ENCODE assay signal across 1 cellular context in the genomic region with DNA sequence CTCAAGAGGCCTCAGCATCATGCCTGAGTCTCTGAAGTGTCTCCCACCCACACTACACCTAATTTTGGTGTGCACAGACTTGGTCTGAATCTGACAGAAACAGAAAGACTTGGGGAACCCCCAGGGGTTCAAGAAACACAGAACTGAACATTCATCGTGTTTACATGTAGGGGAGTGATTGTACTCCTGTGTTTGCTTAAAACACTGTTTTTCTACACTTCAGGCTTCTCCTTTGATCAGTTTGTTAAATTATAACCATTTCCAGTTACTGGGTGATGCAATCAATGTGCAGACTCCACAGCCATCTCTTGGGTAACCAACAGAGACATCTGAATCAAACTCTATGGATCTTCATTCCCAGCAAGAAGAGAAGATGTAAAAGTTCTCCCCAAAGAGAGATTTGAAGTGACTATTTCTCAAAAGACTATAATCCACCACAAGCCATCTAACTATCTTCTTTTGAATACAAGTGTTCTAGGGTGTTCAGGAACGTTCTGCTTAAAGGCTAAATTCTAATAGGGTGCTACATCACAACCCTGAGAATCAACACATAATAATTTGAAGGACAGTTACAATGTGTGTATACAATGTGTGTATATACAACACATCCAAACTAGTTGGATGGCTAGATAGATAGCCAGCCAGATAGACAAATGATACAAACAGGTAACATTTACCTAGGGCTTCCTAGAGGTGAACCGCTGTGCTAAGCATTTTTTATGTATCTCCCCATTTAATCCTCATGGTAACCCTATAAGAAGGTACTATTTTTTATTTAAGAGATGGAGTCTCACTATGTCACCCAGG.
A peak's percentile ranks its signal among the peaks of the same experiment; 100 is the strongest.
TF ChIP-seq lines count a peak whose summit lies in the region.

No MANE protein-coding gene starts in this region.

TF ChIP-seq in HepG2, 621 proteins besides CTCF, POLR2A, EP300 and RAD21 (continued from another document and continues in another):
- TF ChIP-seq, protein P1, sequence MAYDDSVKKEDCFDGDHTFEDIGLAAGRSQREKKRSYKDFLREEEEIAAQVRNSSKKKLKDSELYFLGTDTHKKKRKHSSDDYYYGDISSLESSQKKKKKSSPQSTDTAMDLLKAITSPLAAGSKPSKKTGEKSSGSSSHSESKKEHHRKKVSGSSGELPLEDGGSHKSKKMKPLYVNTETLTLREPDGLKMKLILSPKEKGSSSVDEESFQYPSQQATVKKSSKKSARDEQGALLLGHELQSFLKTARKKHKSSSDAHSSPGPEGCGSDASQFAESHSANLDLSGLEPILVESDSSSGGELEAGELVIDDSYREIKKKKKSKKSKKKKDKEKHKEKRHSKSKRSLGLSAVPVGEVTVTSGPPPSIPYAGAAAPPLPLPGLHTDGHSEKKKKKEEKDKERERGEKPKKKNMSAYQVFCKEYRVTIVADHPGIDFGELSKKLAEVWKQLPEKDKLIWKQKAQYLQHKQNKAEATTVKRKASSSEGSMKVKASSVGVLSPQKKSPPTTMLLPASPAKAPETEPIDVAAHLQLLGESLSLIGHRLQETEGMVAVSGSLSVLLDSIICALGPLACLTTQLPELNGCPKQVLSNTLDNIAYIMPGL (CRISPR knock-in tag; IDR thresholded peaks at IDR 0.05; ENCODE audit: borderline replicate concordance in 1 of 2, low read depth in 1 of 2) = peak in 1 of 2 experiments; percentile 73; a peak in 2 of 4 replicates
- TF ChIP-seq, protein P2, sequence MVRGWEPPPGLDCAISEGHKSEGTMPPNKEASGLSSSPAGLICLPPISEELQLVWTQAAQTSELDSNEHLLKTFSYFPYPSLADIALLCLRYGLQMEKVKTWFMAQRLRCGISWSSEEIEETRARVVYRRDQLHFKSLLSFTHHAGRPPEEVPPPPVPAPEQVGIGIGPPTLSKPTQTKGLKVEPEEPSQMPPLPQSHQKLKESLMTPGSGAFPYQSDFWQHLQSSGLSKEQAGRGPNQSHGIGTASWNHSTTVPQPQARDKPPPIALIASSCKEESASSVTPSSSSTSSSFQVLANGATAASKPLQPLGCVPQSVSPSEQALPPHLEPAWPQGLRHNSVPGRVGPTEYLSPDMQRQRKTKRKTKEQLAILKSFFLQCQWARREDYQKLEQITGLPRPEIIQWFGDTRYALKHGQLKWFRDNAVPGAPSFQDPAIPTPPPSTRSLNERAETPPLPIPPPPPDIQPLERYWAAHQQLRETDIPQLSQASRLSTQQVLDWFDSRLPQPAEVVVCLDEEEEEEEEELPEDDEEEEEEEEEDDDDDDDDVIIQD (CRISPR knock-in tag; IDR thresholded peaks at IDR 0.05; ENCODE audit: low read depth) = no peak; the same call in 1 of the 2 replicates
- peak; percentile 88 for TF ChIP-seq FOSL2 (CRISPR knock-in tag; IDR thresholded peaks at IDR 0.05)
- TF ChIP-seq, protein P3, sequence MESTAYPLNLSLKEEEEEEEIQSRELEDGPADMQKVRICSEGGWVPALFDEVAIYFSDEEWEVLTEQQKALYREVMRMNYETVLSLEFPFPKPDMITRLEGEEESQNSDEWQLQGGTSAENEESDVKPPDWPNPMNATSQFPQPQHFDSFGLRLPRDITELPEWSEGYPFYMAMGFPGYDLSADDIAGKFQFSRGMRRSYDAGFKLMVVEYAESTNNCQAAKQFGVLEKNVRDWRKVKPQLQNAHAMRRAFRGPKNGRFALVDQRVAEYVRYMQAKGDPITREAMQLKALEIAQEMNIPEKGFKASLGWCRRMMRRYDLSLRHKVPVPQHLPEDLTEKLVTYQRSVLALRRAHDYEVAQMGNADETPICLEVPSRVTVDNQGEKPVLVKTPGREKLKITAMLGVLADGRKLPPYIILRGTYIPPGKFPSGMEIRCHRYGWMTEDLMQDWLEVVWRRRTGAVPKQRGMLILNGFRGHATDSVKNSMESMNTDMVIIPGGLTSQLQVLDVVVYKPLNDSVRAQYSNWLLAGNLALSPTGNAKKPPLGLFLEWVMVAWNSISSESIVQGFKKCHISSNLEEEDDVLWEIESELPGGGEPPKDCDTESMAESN (CRISPR knock-in tag; conservative IDR thresholded peaks at IDR 0.05) = no peak
- TF ChIP-seq ZNF773 (CRISPR knock-in tag; IDR thresholded peaks at IDR 0.05; ENCODE audit: borderline replicate concordance) = no peak
- TF ChIP-seq ZBTB38 (CRISPR knock-in tag; IDR thresholded peaks at IDR 0.05) = no peak
- TF ChIP-seq, protein P4, sequence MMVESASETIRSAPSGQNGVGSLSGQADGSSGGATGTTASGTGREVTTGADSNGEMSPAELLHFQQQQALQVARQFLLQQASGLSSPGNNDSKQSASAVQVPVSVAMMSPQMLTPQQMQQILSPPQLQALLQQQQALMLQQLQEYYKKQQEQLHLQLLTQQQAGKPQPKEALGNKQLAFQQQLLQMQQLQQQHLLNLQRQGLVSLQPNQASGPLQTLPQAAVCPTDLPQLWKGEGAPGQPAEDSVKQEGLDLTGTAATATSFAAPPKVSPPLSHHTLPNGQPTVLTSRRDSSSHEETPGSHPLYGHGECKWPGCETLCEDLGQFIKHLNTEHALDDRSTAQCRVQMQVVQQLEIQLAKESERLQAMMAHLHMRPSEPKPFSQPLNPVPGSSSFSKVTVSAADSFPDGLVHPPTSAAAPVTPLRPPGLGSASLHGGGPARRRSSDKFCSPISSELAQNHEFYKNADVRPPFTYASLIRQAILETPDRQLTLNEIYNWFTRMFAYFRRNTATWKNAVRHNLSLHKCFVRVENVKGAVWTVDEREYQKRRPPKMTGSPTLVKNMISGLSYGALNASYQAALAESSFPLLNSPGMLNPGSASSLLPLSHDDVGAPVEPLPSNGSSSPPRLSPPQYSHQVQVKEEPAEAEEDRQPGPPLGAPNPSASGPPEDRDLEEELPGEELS (CRISPR knock-in tag; IDR thresholded peaks at IDR 0.05) = peak; percentile 97
- TF ChIP-seq MTF2 (CRISPR knock-in tag; IDR thresholded peaks at IDR 0.05; ENCODE audit: borderline replicate concordance) = no peak
- TF ChIP-seq ZNF709 (CRISPR knock-in tag; IDR thresholded peaks at IDR 0.05) = no peak
- TF ChIP-seq ZNF124 (CRISPR knock-in tag; IDR thresholded peaks at IDR 0.05) = peak; percentile 21; the same call in 1 of the 2 replicates
- TF ChIP-seq NFATC3 (CRISPR knock-in tag; IDR thresholded peaks at IDR 0.05) = no peak
- TF ChIP-seq AKAP8 (CRISPR knock-in tag; IDR thresholded peaks at IDR 0.05) = no peak
- TF ChIP-seq ZNF678 (CRISPR knock-in tag; IDR thresholded peaks at IDR 0.05) = no peak
- no peak for TF ChIP-seq MYNN (CRISPR knock-in tag; IDR thresholded peaks at IDR 0.05; ENCODE audit: low read depth)
- peak; percentile 43 for TF ChIP-seq SKI (IDR thresholded peaks at IDR 0.05; ENCODE audit: partially characterized antibody)
- TF ChIP-seq ZBTB21 (CRISPR knock-in tag; IDR thresholded peaks at IDR 0.05) = no peak; the same call in 1 of the 2 replicates
- TF ChIP-seq ZNF558 (CRISPR knock-in tag; IDR thresholded peaks at IDR 0.05; ENCODE audit: borderline replicate concordance) = no peak
- TF ChIP-seq NR2F2 (IDR thresholded peaks at IDR 0.05; ENCODE audit: borderline replicate concordance, low read depth) = peak; percentile 65
- no peak for TF ChIP-seq NCOA1 (CRISPR knock-in tag; IDR thresholded peaks at IDR 0.05)
- TF ChIP-seq MEIS1 (CRISPR knock-in tag; IDR thresholded peaks at IDR 0.05; ENCODE audit: borderline replicate concordance) = 0 out of 2 replicates have a peak, but pooled peaks have one; percentile 41
- TF ChIP-seq, protein P5, sequence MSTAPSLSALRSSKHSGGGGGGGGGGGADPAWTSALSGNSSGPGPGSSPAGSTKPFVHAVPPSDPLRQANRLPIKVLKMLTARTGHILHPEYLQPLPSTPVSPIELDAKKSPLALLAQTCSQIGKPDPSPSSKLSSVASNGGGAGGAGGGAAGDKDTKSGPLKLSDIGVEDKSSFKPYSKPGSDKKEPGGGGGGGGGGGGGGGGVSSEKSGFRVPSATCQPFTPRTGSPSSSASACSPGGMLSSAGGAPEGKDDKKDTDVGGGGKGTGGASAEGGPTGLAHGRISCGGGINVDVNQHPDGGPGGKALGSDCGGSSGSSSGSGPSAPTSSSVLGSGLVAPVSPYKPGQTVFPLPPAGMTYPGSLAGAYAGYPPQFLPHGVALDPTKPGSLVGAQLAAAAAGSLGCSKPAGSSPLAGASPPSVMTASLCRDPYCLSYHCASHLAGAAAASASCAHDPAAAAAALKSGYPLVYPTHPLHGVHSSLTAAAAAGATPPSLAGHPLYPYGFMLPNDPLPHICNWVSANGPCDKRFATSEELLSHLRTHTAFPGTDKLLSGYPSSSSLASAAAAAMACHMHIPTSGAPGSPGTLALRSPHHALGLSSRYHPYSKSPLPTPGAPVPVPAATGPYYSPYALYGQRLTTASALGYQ (CRISPR knock-in tag; IDR thresholded peaks at IDR 0.05) = peak; percentile 93
- TF ChIP-seq PCBP2 (optimal IDR thresholded peaks at IDR 0.05; ENCODE audit: low read depth, low read length, poor library complexity, severe bottlenecking) = no peak
- no peak for TF ChIP-seq ZZZ3 (CRISPR knock-in tag; IDR thresholded peaks at IDR 0.05; ENCODE audit: borderline replicate concordance)
- no peak for TF ChIP-seq ZNF367 (CRISPR knock-in tag; IDR thresholded peaks at IDR 0.05; ENCODE audit: borderline replicate concordance)
- peak; percentile 55; the same call in 1 of the 2 replicates for TF ChIP-seq ZNF510 (CRISPR knock-in tag; IDR thresholded peaks at IDR 0.05; ENCODE audit: low read depth)
- TF ChIP-seq PITX1 (CRISPR knock-in tag; IDR thresholded peaks at IDR 0.05) = 0 out of 2 replicates have a peak, but pooled peaks have one; percentile 47
- no peak for TF ChIP-seq TAF15 (IDR thresholded peaks at IDR 0.05; ENCODE audit: low read depth, low read length, poor library complexity, severe bottlenecking)
- TF ChIP-seq SAFB2 (CRISPR knock-in tag; IDR thresholded peaks at IDR 0.05; ENCODE audit: borderline replicate concordance, low read depth) = no peak
- TF ChIP-seq ZNF430 (CRISPR knock-in tag; IDR thresholded peaks at IDR 0.05) = peak; percentile 61; the same call in 1 of the 2 replicates
- no peak for TF ChIP-seq MBNL3 (CRISPR knock-in tag; conservative IDR thresholded peaks at IDR 0.05)
- peak; percentile 82; the same call in 1 of the 2 replicates for TF ChIP-seq RELA (CRISPR knock-in tag; IDR thresholded peaks at IDR 0.05)
- TF ChIP-seq SATB2 (CRISPR knock-in tag; IDR thresholded peaks at IDR 0.05) = no peak
- no peak for TF ChIP-seq ZNF20 (CRISPR knock-in tag; IDR thresholded peaks at IDR 0.05)
- TF ChIP-seq HDAC6 (IDR thresholded peaks at IDR 0.05; ENCODE audit: low read depth, low read length) = no peak
- TF ChIP-seq POLR2AphosphoS5 (IDR thresholded peaks at IDR 0.05; ENCODE audit: low read depth, low read length) = no peak; the same call in 1 of the 2 replicates
- TF ChIP-seq THAP11 (CRISPR knock-in tag; IDR thresholded peaks at IDR 0.05) = peak; percentile 83
- no peak for TF ChIP-seq KLF9 (CRISPR knock-in tag; IDR thresholded peaks at IDR 0.05; ENCODE audit: low read depth)
- TF ChIP-seq ZNF644 (CRISPR knock-in tag; IDR thresholded peaks at IDR 0.05; ENCODE audit: low read depth) = peak; percentile 84; the same call in 1 of the 2 replicates
- TF ChIP-seq, protein P6, sequence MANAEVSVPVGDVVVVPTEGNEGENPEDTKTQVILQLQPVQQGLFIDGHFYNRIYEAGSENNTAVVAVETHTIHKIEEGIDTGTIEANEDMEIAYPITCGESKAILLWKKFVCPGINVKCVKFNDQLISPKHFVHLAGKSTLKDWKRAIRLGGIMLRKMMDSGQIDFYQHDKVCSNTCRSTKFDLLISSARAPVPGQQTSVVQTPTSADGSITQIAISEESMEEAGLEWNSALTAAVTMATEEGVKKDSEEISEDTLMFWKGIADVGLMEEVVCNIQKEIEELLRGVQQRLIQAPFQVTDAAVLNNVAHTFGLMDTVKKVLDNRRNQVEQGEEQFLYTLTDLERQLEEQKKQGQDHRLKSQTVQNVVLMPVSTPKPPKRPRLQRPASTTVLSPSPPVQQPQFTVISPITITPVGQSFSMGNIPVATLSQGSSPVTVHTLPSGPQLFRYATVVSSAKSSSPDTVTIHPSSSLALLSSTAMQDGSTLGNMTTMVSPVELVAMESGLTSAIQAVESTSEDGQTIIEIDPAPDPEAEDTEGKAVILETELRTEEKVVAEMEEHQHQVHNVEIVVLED (CRISPR knock-in tag; IDR thresholded peaks at IDR 0.05; ENCODE audit: borderline replicate concordance) = no peak; the same call in 1 of the 2 replicates
- TF ChIP-seq JUNB (CRISPR knock-in tag; IDR thresholded peaks at IDR 0.05; ENCODE audit: borderline replicate concordance) = no peak
- peak; percentile 86 for TF ChIP-seq DPF2 (CRISPR knock-in tag; IDR thresholded peaks at IDR 0.05; ENCODE audit: borderline replicate concordance, low read depth)
- TF ChIP-seq FOXA1 (IDR thresholded peaks at IDR 0.05) = peak; percentile 79
- TF ChIP-seq FOXA1 (CRISPR knock-in tag; IDR thresholded peaks at IDR 0.05) = peak; percentile 96
- TF ChIP-seq ZNF839 (CRISPR knock-in tag; IDR thresholded peaks at IDR 0.05; ENCODE audit: borderline replicate concordance) = no peak
- peak; percentile 92 for TF ChIP-seq TARDBP (CRISPR knock-in tag; IDR thresholded peaks at IDR 0.05)
- no peak for TF ChIP-seq HNRNPH1 (optimal IDR thresholded peaks at IDR 0.05; ENCODE audit: low read depth, low read length)
- TF ChIP-seq ZNF589 (CRISPR knock-in tag; conservative IDR thresholded peaks at IDR 0.05) = no peak; the same call in 1 of the 2 replicates
- TF ChIP-seq DR1 (CRISPR knock-in tag; IDR thresholded peaks at IDR 0.05) = no peak
- TF ChIP-seq HDAC1 (CRISPR knock-in tag; IDR thresholded peaks at IDR 0.05) = peak; percentile 77
- TF ChIP-seq NFKB2 (CRISPR knock-in tag; IDR thresholded peaks at IDR 0.05; ENCODE audit: borderline replicate concordance) = no peak
- TF ChIP-seq GABPA (IDR thresholded peaks at IDR 0.05; ENCODE audit: low read depth, low read length) = no peak
- TF ChIP-seq GABPA (CRISPR knock-in tag; IDR thresholded peaks at IDR 0.05; ENCODE audit: low read depth) = peak; percentile 47; the same call in 1 of the 2 replicates
- 0 out of 2 replicates have a peak, but pooled peaks have one; percentile 45 for TF ChIP-seq SIN3A (IDR thresholded peaks at IDR 0.05; ENCODE audit: borderline replicate concordance, low read depth, low read length)
- TF ChIP-seq NR1H2 (CRISPR knock-in tag; IDR thresholded peaks at IDR 0.05; ENCODE audit: borderline replicate concordance, low read depth) = no peak
- peak; percentile 40; the same call in 1 of the 2 replicates for TF ChIP-seq MEIS2 (CRISPR knock-in tag; IDR thresholded peaks at IDR 0.05)
- no peak for TF ChIP-seq ZNF615 (CRISPR knock-in tag; IDR thresholded peaks at IDR 0.05; ENCODE audit: borderline replicate concordance)
- no peak for TF ChIP-seq ZNF33B (CRISPR knock-in tag; IDR thresholded peaks at IDR 0.05)
- no peak for TF ChIP-seq ZNF766 (CRISPR knock-in tag; IDR thresholded peaks at IDR 0.05; ENCODE audit: borderline replicate concordance)
